19 cellular contexts compared by ENCODE assay signal in the genomic region with DNA sequence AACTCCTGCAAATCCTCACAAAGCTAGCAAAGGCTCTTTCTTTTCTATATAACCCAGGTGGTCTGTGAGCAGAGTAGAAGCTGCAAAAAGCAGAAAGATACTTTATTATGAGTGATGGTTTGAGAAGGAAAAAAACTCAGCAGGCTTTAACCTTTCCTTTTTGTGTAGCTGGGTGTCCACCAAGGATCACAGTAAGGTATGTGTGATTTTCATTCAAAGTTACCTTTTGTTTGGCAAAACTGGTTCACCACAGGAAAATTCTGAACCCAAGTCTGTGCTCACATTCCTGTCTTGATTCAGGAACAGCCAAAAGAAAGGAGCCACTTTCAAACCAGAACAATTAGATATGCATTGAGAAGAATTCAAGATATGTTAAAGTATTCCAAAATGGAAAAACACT. TPM values are rescaled to one million over a fixed set of nuclear protein-coding genes. Genes with fewer than 3 reads are reported as not detected.
"Had no signal": no experiment of that assay in that cellular context is flagged by ENCODE, and none has a peak within 500 bp of the region (broad histone marks: within the 10 kb centered on the region; RNA-seq: fewer than 3 reads in every experiment).

No MANE protein-coding gene starts in this region.

- H3K4me3 Mint-ChIP-seq: activated T-helper 17 cell treated with anti-CD3 and anti-CD28 coated beads, Interleukin-2, amount 50 U/mL, for 72 hours; dendritic cell treated with granulocyte-macrophage colony-stimulating factor and Interleukin-4, amounts not matched to agents 40 ng/mL and 50 ng/mL, for 4 days; naive thymus-derived CD4-positive, alpha-beta T cell had no signal

- H3K9me3 ChIP-seq: gastroesophageal sphincter, tibial nerve, vagina had no signal

- H3K27ac ChIP-seq: gastroesophageal sphincter, heart right ventricle, tibial nerve, vagina had no signal

- H3K4me3 ChIP-seq: gastroesophageal sphincter, heart right ventricle, tibial nerve, vagina had no signal

- DNase-seq: activated CD4-positive, alpha-beta T cell treated with anti-CD3 and anti-CD28 coated beads for 1 hour; activated CD4-positive, alpha-beta T cell treated with anti-CD3 and anti-CD28 coated beads, Interleukin-2, amount 50 U/mL, for 4 hours; activated naive CD4-positive, alpha-beta T cell treated with Interleukin-2 at 50 U/mL for 16 hours; activated T-cell treated with anti-CD3 and anti-CD28 coated beads for 4 hours; aorta; heart right ventricle; islet precursor cell; naive thymus-derived CD4-positive, alpha-beta T cell; retina; stimulated activated CD4-positive, alpha-beta T cell treated with anti-CD3 and anti-CD28 coated beads, Interleukin-2, amount 100 ng/mL, for 48 hours; stimulated activated naive CD4-positive, alpha-beta T cell; T-helper 1 cell; T1000 had no signal

- H3K9me3 Mint-ChIP-seq: dendritic cell treated with granulocyte-macrophage colony-stimulating factor and Interleukin-4, amounts not matched to agents 40 ng/mL and 50 ng/mL, for 4 days had no signal

- ATAC-seq: activated T-helper 17 cell treated with anti-CD3 and anti-CD28 coated beads, Interleukin-2, amount 50 U/mL, for 72 hours; gastroesophageal sphincter; heart right ventricle; naive thymus-derived CD4-positive, alpha-beta T cell had no signal

- H3K27me3 ChIP-seq: gastroesophageal sphincter, heart right ventricle, tibial nerve, vagina had no signal

- H3K36me3 ChIP-seq: gastroesophageal sphincter, heart right ventricle, tibial nerve, vagina had no signal

- H3K27ac Mint-ChIP-seq: activated T-helper 17 cell treated with anti-CD3 and anti-CD28 coated beads, Interleukin-2, amount 50 U/mL, for 72 hours; dendritic cell treated with granulocyte-macrophage colony-stimulating factor and Interleukin-4, amounts not matched to agents 40 ng/mL and 50 ng/mL, for 4 days; naive thymus-derived CD4-positive, alpha-beta T cell had no signal

- H3K4me1 ChIP-seq: gastroesophageal sphincter, tibial nerve, vagina had no signal

- H3K27me3 Mint-ChIP-seq: dendritic cell treated with granulocyte-macrophage colony-stimulating factor and Interleukin-4, amounts not matched to agents 40 ng/mL and 50 ng/mL, for 4 days had no signal

- H3K4me1 Mint-ChIP-seq: activated T-helper 17 cell treated with anti-CD3 and anti-CD28 coated beads, Interleukin-2, amount 50 U/mL, for 72 hours; naive thymus-derived CD4-positive, alpha-beta T cell had no signal

- FAIRE-seq: bronchial epithelial cell had no signal

RNA-seq across cellular contexts. Expression of a gene that starts 35.7 kb away (rescaled TPM):
- total RNA-seq: activated T-helper 17 cell treated with anti-CD3 and anti-CD28 coated beads, Interleukin-2, amount 50 U/mL, for 72 hours had no signal
- polyA plus RNA-seq: naive thymus-derived CD4-positive, alpha-beta T cell had no signal
